In the genomic region with DNA sequence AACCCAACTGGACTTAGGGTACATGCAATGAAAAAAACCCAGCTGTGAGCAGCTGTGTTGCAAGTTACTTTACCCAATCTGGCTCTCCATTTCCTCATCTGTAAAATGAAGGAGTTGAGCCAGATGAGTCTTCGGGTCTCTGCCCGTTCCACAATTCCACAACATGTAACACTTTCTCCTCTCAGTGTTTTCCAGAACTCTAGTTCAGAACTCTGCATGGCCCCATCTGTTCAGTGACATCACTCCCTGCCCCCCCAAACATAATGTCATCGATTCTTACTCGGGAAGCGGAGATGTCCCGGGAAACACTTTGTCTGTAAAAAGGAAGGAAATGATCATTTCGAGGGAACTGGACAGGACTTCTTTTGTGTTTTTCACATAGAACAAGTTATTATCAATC, we compare ENCODE assay signal across 9 cellular contexts. TPM values are rescaled to one million over a fixed set of nuclear protein-coding genes. Genes with fewer than 3 reads are reported as not detected.
DNase-seq lines count a peak whose midpoint lies in the region; ATAC-seq and TF ChIP-seq lines count a peak whose summit lies in the region.
"Had no signal": no experiment of that assay in that cellular context is flagged by ENCODE, and none has a peak within 500 bp of the region (broad histone marks: within the 10 kb centered on the region; RNA-seq: fewer than 3 reads in every experiment).

No MANE protein-coding gene starts in this region.

- H3K23ac ChIP-seq in trophoblast cell (ENCODE audit: low read length): no peak overlapping the region

- H3K79me2 ChIP-seq in trophoblast cell (ENCODE audit: control insufficient read depth, insufficient read depth, low read length, poor library complexity): peaks cover 2% of the 10 kb centered on the region

- peak overlapping the region; percentile 87; the same call in 1 of the 2 replicates for H3K9ac ChIP-seq in BLaER1
- H3K9ac ChIP-seq in trophoblast cell (ENCODE audit: low read length): no peak overlapping the region

- peaks cover 2% of the 10 kb centered on the region for H3K79me1 ChIP-seq in trophoblast cell (ENCODE audit: low read length)

- no peak overlapping the region for H2BK12ac ChIP-seq in trophoblast cell (ENCODE audit: low read length)

- H3K18ac ChIP-seq in trophoblast cell (ENCODE audit: low read length): no peak overlapping the region

- H2AFZ ChIP-seq in trophoblast cell (ENCODE audit: insufficient read depth, low read length, poor library complexity): no peak overlapping the region

- intact Hi-C loops in psoas muscle (cut with DNase I): loop anchor here (10.0 kb wide), 2 partner anchors 248 to 258 kb away; no protein-coding TSS in a partner anchor

- H2BK120ac ChIP-seq in trophoblast cell (ENCODE audit: insufficient read depth, low read length, poor library complexity): no peak overlapping the region

- no peak overlapping the region for H2AK5ac ChIP-seq in trophoblast cell (ENCODE audit: low read length)

- peaks cover 67% of the 10 kb centered on the region for H4K20me1 ChIP-seq in BLaER1

- H3K4me2 ChIP-seq in BLaER1: peak overlapping the region; percentile 86
- no peak overlapping the region for H3K4me2 ChIP-seq in trophoblast cell (ENCODE audit: low read length)

- H3K36me3 ChIP-seq in BLaER1 (peaks cover 37% of the 10 kb centered on the region), cardiac muscle cell (no peaks in the 10 kb centered on the region), psoas muscle (ENCODE audit: insufficient read depth in 1 of 2, low read depth in 1 of 2) (no peaks in the 10 kb centered on the region), trophoblast cell (ENCODE audit: control insufficient read depth in 1 of 2, insufficient read depth in 2 of 2, low read length in 2 of 2) (no peaks in the 10 kb centered on the region)

- TF ChIP-seq CTCF in VCaP (conservative IDR thresholded peaks at IDR 0.05) (no peak), cardiac muscle cell (IDR thresholded peaks at IDR 0.05; ENCODE audit: low read depth, low read length) (no peak), psoas muscle (IDR thresholded peaks at IDR 0.05) (no peak)

- H3K14ac ChIP-seq in trophoblast cell (ENCODE audit: low read length): no peak overlapping the region

- no peak overlapping the region for H3K4ac ChIP-seq in trophoblast cell (ENCODE audit: low read depth, low read length)

- WGBS in psoas muscle, 3 donors: 43 to 57% (median 49%) methylated on average over 7 of the region's 7 CpGs
- WGBS in trophoblast cell (ENCODE audit: extremely low coverage, insufficient coverage, insufficient read length): no CpG with 5 or more reads among the region's 7 CpGs

- no peak overlapping the region for H4K12ac ChIP-seq in trophoblast cell (ENCODE audit: low read depth, low read length)

- no peak overlapping the region for H4K8ac ChIP-seq in trophoblast cell (ENCODE audit: low read depth, low read length)

- no peak overlapping the region for H4K91ac ChIP-seq in trophoblast cell (ENCODE audit: low read depth, low read length)

- H3K27me3 ChIP-seq in BLaER1 (no peaks in the 10 kb centered on the region), cardiac muscle cell (no peaks in the 10 kb centered on the region), psoas muscle (ENCODE audit: insufficient read depth in 3 of 3, low read length in 2 of 3) (no peaks in the 10 kb centered on the region), trophoblast cell (ENCODE audit: insufficient read depth, low read length) (no peaks in the 10 kb centered on the region)

- peak in 1 of 2 donors; percentile 74 for DNase-seq in cardiac muscle cell (ENCODE audit: low read depth in 1 of 2, low spot score in 1 of 2)
- peak in 1 of 2 donors; percentile 23 for DNase-seq in psoas muscle
- no peak for DNase-seq in trophoblast cell
- DNase-seq in NCI-H2171 treated with DMSO at 0.1 percent for 48 hours (lab: John Stamatoyannopoulos, UW): no peak
- DNase-seq in HPDE6-E6E7 (ENCODE audit: extremely low spot score): no peak
- DNase-seq: NCI-H1417 had no signal

- peaks cover 83% of the 10 kb centered on the region for H3K4me1 ChIP-seq in BLaER1
- peaks cover 48% of the 10 kb centered on the region for H3K4me1 ChIP-seq in cardiac muscle cell (ENCODE audit: low read depth)
- H3K4me1 ChIP-seq in psoas muscle: peaks cover 60% of the 10 kb centered on the region
- peaks cover 5 to 11% of the 10 kb centered on the region in 2 experiments for H3K4me1 ChIP-seq in trophoblast cell (ENCODE audit: control insufficient read depth in 1 of 2, insufficient read depth in 2 of 2, low read length in 2 of 2)

- ATAC-seq in psoas muscle (peak in 1 of 4 donors; percentile 9), HG03108 (IDR thresholded peaks at IDR 0.05; ENCODE audit: unreplicated experiment) (no peak)

- H3K9me3 ChIP-seq in BLaER1 (no peaks in the 10 kb centered on the region), cardiac muscle cell (ENCODE audit: low read depth) (no peaks in the 10 kb centered on the region), psoas muscle (no peaks in the 10 kb centered on the region), trophoblast cell (ENCODE audit: insufficient read depth, low read depth, low read length) (no peaks in the 10 kb centered on the region)

- peak overlapping the region; percentile 82 for H3K4me3 ChIP-seq in BLaER1
- H3K4me3 ChIP-seq in cardiac muscle cell: peak overlapping the region; percentile 87
- H3K4me3 ChIP-seq in psoas muscle: peak overlapping the region; percentile 96
- H3K4me3 ChIP-seq in trophoblast cell (ENCODE audit: low read depth, low read length): no peak overlapping the region

- H2BK5ac ChIP-seq in trophoblast cell (ENCODE audit: low read depth, low read length, poor library complexity): no peak overlapping the region

- H3K27ac ChIP-seq in BLaER1 (no peak overlapping the region; the same call in 1 of the 2 replicates), VCaP (peak overlapping the region; percentile 37), cardiac muscle cell (peak overlapping the region; percentile 88), psoas muscle (peak overlapping the region; percentile 88), trophoblast cell (ENCODE audit: low read depth, low read length) (no peak overlapping the region)

RNA-seq across cellular contexts. Expression of a gene that starts 2.5 kb away (rescaled TPM):
- total RNA-seq in cardiac muscle cell (36.5 and 75.9 TPM in 2 replicates), psoas muscle (10 to 100 TPM; 10.6 to 57.7 (median 31.4) TPM)
- polyA plus RNA-seq in cardiac muscle cell (32.2 and 48.1 TPM in 2 replicates), psoas muscle (1 to 10 TPM; 3.0 to 5.9 (median 4.1) TPM)
- polyA plus RNA-seq in trophoblast cell (2013): 8.3 and 8.6 TPM in 2 replicates

Comparison
In these comparisons a context has a peak if more than half of its experiments do, and no peak if none do; other contexts are left out.
1. H3K27ac ChIP-seq: peak in VCaP (single experiment), cardiac muscle cell (single experiment) and psoas muscle (single experiment); none in BLaER1 (single experiment) and trophoblast cell (single experiment).